13 cellular contexts compared by ENCODE assay signal in the genomic region with DNA sequence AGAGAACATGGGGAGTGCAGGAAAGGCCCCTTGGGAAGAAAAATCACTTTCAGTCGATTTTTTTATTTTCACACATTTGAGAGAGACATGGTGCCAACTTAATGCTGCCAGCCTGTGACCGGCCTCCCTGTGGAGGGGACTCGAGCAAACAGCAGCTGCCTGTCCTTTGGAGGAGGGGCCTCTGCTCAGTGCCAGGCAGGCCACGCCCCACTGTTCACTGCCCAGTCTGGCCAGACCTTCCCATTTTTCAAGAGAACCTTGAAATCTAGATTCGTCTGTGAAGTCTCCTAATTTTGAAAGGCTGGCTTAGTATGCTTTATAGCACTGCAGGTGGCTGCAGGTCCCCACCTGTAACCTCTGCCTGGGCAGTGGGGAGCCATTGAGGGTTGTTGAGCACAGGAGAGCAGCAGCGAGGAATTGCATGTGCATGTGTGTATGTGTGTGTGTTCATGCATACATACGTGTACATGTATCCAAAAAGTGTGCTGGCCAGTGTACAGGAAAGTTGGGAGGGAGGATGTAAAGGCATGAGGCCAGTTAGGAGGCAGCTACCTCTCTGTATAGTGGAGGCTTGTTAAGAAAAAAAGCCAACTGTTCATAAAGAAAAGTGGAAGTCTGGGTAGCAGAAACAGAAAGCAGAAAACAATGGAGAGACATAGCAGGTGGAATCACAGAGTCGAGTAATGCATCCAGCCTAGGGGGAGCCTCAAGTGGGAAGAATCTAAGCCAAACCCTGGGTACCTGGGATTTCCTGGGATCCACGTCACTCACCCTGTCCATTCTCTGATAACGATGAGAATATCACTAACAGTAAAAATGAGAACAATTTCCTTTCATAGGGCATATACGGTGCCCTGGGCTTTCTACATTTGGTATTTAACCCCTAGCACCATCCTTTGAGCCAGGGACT.
DNase-seq lines count a peak whose midpoint lies in the region; ATAC-seq and TF ChIP-seq lines count a peak whose summit lies in the region.
"Had no signal": no experiment of that assay in that cellular context is flagged by ENCODE, and none has a peak within 500 bp of the region (broad histone marks: within the 10 kb centered on the region; RNA-seq: fewer than 3 reads in every experiment).

No MANE protein-coding gene starts in this region.

- no peaks in the 10 kb centered on the region for H3K9me3 Mint-ChIP-seq in natural killer cell treated with Interleukin-12 subunit alpha and Interleukin-12 subunit beta and Interleukin-15 and Interleukin-18, amount 100 ng/mL, for 72 hours
- H3K9me3 Mint-ChIP-seq in natural killer cell (no peaks in the 10 kb centered on the region), immature natural killer cell (no peaks in the 10 kb centered on the region)

- H3K4me1 ChIP-seq in mucosa of descending colon (ENCODE audit: low read depth) (peaks cover 22% of the 10 kb centered on the region), prostate gland (replicated peaks) (peaks cover 6% of the 10 kb centered on the region)

- H3K4me3 ChIP-seq in mucosa of descending colon (no peak overlapping the region), prostate gland (no peak overlapping the region)
- H3K4me3 ChIP-seq: coronary artery had no signal

- peaks cover 8% of the 10 kb centered on the region for H3K36me3 Mint-ChIP-seq in natural killer cell treated with Interleukin-12 subunit alpha and Interleukin-12 subunit beta and Interleukin-15 and Interleukin-18, amount 100 ng/mL, for 72 hours
- H3K36me3 Mint-ChIP-seq in natural killer cell, result peaks cover 9% of the 10 kb centered on the region
- peaks cover 19 to 36% (median 22%) of the 10 kb centered on the region in 3 donors for H3K36me3 Mint-ChIP-seq in immature natural killer cell

- WGBS in prostate gland, result 68% methylated on average over 11 of the region's 11 CpGs

- DNase-seq in natural killer cell treated with Interleukin-12 subunit alpha and Interleukin-12 subunit beta and Interleukin-15 and Interleukin-18, amount 100 ng/mL, for 72 hours (ENCODE audit: low spot score), result peak; percentile 45
- no peak for DNase-seq in natural killer cell
- peak; percentile 55 for DNase-seq in cerebellum (ENCODE audit: low spot score)
- DNase-seq in mucosa of descending colon, result peak in 2 of 3 donors; percentile 62 to 66
- DNase-seq in SKM-1 (lab: John Stamatoyannopoulos, UW; ENCODE audit: unreplicated experiment), result no peak
- no peak for DNase-seq in immature natural killer cell
- DNase-seq in prostate gland (ENCODE audit: low spot score), result no peak
- DNase-seq in stimulated activated CD4-positive, alpha-beta T cell treated with anti-CD3 and anti-CD28 coated beads, Interleukin-1b, Interleukin-23, amount 100 ng/mL, for 48 hours, result no peak
- DNase-seq: islet precursor cell, NCI-H1436 treated with DMSO at 0.1 percent for 48 hours had no signal

- no peak for TF ChIP-seq POLR2A in prostate gland (IDR thresholded peaks at IDR 0.05)

- no peaks in the 10 kb centered on the region for H3K27me3 Mint-ChIP-seq in natural killer cell treated with Interleukin-12 subunit alpha and Interleukin-12 subunit beta and Interleukin-15 and Interleukin-18, amount 100 ng/mL, for 72 hours
- H3K27me3 Mint-ChIP-seq in natural killer cell (ENCODE audit: low read depth in 2 of 2), result no peaks in the 10 kb centered on the region
- peaks cover 6 to 9% (median 7%) of the 10 kb centered on the region in 3 donors for H3K27me3 Mint-ChIP-seq in immature natural killer cell (ENCODE audit: low read depth in 3 of 3)
- H3K27me3 Mint-ChIP-seq: activated naive CD8-positive, alpha-beta T cell had no signal

- H3K27ac ChIP-seq in prostate gland, result peak overlapping the region in 1 of 2 donors; percentile 38
- H3K27ac ChIP-seq: C4-2B, coronary artery had no signal

- H3K27ac Mint-ChIP-seq in natural killer cell treated with Interleukin-12 subunit alpha and Interleukin-12 subunit beta and Interleukin-15 and Interleukin-18, amount 100 ng/mL, for 72 hours, result no peak overlapping the region
- no peak overlapping the region for H3K27ac Mint-ChIP-seq in natural killer cell
- H3K27ac Mint-ChIP-seq in immature natural killer cell, result peak overlapping the region in 3 of 6 donors; percentile 8 to 63 (median 29)
- H3K27ac Mint-ChIP-seq: activated naive CD8-positive, alpha-beta T cell had no signal

- H3K36me3 ChIP-seq in mucosa of descending colon (ENCODE audit: low read depth) (no peaks in the 10 kb centered on the region), prostate gland (peaks cover 0 to 8% of the 10 kb centered on the region in 2 donors)

- peaks cover 0 to under 1% of the 10 kb centered on the region in 2 donors for H3K4me1 Mint-ChIP-seq in natural killer cell treated with Interleukin-12 subunit alpha and Interleukin-12 subunit beta and Interleukin-15 and Interleukin-18, amount 100 ng/mL, for 72 hours (ENCODE audit: low read depth in 2 of 2)
- no peaks in the 10 kb centered on the region for H3K4me1 Mint-ChIP-seq in natural killer cell
- H3K4me1 Mint-ChIP-seq in immature natural killer cell, result no peaks in the 10 kb centered on the region

- H3K27me3 ChIP-seq in prostate gland (replicated peaks; ENCODE audit: insufficient read depth), result no peaks in the 10 kb centered on the region

- H3K4me3 Mint-ChIP-seq in natural killer cell treated with Interleukin-12 subunit alpha and Interleukin-12 subunit beta and Interleukin-15 and Interleukin-18, amount 100 ng/mL, for 72 hours, result no peak overlapping the region
- no peak overlapping the region for H3K4me3 Mint-ChIP-seq in natural killer cell
- H3K4me3 Mint-ChIP-seq in immature natural killer cell, result no peak overlapping the region
- H3K4me3 Mint-ChIP-seq: activated naive CD8-positive, alpha-beta T cell had no signal

- intact Hi-C loops in natural killer cell (cut with micrococcal nuclease), result no loop called here
- intact Hi-C loops in mucosa of descending colon (cut with DNase I, micrococcal nuclease), result no loop called here
- intact Hi-C loops in prostate gland (cut with DNase I), result no loop called here

- H3K9me3 ChIP-seq in mucosa of descending colon (no peaks in the 10 kb centered on the region), prostate gland (no peaks in the 10 kb centered on the region)

- ATAC-seq in natural killer cell treated with Interleukin-12 subunit alpha and Interleukin-12 subunit beta and Interleukin-15 and Interleukin-18, amount 100 ng/mL, for 72 hours, result no peak
- ATAC-seq in natural killer cell (no peak), mucosa of descending colon (peak; percentile 62)

- TF ChIP-seq CTCF in natural killer cell (IDR thresholded peaks at IDR 0.05), result no peak
- no peak for TF ChIP-seq CTCF in mucosa of descending colon (IDR thresholded peaks at IDR 0.05)
- TF ChIP-seq CTCF in prostate gland (IDR thresholded peaks at IDR 0.05), result no peak

Comparison
In these comparisons a context has a peak if more than half of its experiments do, and no peak if none do; other contexts are left out.
1. DNase-seq: peak in natural killer cell treated with Interleukin-12 subunit alpha and Interleukin-12 subunit beta and Interleukin-15 and Interleukin-18, amount 100 ng/mL, for 72 hours (single experiment), cerebellum (single experiment) and mucosa of descending colon (2 of 3); none in natural killer cell (single experiment), SKM-1 (single experiment), immature natural killer cell (0 of 3), prostate gland (single experiment) and stimulated activated CD4-positive, alpha-beta T cell treated with anti-CD3 and anti-CD28 coated beads, Interleukin-1b, Interleukin-23, amount 100 ng/mL, for 48 hours (single experiment).